Comparison of ENCODE assay signal across 17 cellular contexts in genomic region chr12:106145539-106146447, GRCh38. TPM values are rescaled to one million over a fixed set of nuclear protein-coding genes. Genes with fewer than 3 reads are reported as not detected.
DNase-seq lines count a peak whose midpoint lies in the region; ATAC-seq, FAIRE-seq and TF ChIP-seq lines count a peak whose summit lies in the region.
"Had no signal": no experiment of that assay in that cellular context is flagged by ENCODE, and none has a peak within 500 bp of the region (broad histone marks: within the 10 kb centered on the region; RNA-seq: fewer than 3 reads in every experiment).

No MANE protein-coding gene starts in this region.

- H4K12ac ChIP-seq in trophoblast cell (ENCODE audit: low read depth, low read length), result no peak overlapping the region

- H3K4me2 ChIP-seq in astrocyte (ENCODE audit: low read length) (peak overlapping the region; percentile 0), trophoblast cell (ENCODE audit: low read length) (no peak overlapping the region)

- H3K36me3 ChIP-seq in astrocyte (ENCODE audit: insufficient read depth, low read length) (no peaks in the 10 kb centered on the region), gastrocnemius medialis (no peaks in the 10 kb centered on the region), trophoblast cell (ENCODE audit: control insufficient read depth in 1 of 2, insufficient read depth in 2 of 2, low read length in 2 of 2) (no peaks in the 10 kb centered on the region)
- H3K36me3 ChIP-seq: esophagus muscularis mucosa had no signal

- H2BK120ac ChIP-seq in trophoblast cell (ENCODE audit: insufficient read depth, low read length, poor library complexity), result no peak overlapping the region

- in situ Hi-C loops in gastrocnemius medialis (cut with MboI; ENCODE audit: low sequenced_read_pairs in 4 of 4), result loop anchor here in 3 of 4 donors (25.0 kb wide), 2 partner anchors 333 to 733 kb away; no protein-coding TSS in a partner anchor

- peak; percentile 84 to 93 for TF ChIP-seq POLR2A in gastrocnemius medialis (IDR thresholded peaks at IDR 0.05)

- no peak overlapping the region for H3K4ac ChIP-seq in trophoblast cell (ENCODE audit: low read depth, low read length)

- H4K91ac ChIP-seq in trophoblast cell (ENCODE audit: low read depth, low read length), result no peak overlapping the region

- no peaks in the 10 kb centered on the region for H3K27me3 ChIP-seq in astrocyte (ENCODE audit: insufficient read depth, low read length)
- no peaks in the 10 kb centered on the region for H3K27me3 ChIP-seq in gastrocnemius medialis
- H3K27me3 ChIP-seq in trophoblast cell (ENCODE audit: insufficient read depth, low read length), result no peaks in the 10 kb centered on the region
- H3K27me3 ChIP-seq: esophagus muscularis mucosa had no signal

- peaks cover 2% of the 10 kb centered on the region for H3K79me1 ChIP-seq in trophoblast cell (ENCODE audit: low read length)

- no peak for FAIRE-seq in astrocyte (lab: Jason Lieb, UNC)

- H4K20me1 ChIP-seq in astrocyte (ENCODE audit: insufficient read depth, low read length), result peaks cover 4% of the 10 kb centered on the region

- H3K4me3 ChIP-seq in astrocyte (ENCODE audit: insufficient read depth, low read depth, low read length), result no peak overlapping the region
- no peak overlapping the region for H3K4me3 ChIP-seq in gastrocnemius medialis
- H3K4me3 ChIP-seq in trophoblast cell (ENCODE audit: low read depth, low read length), result no peak overlapping the region
- H3K4me3 ChIP-seq: esophagus muscularis mucosa had no signal

- no peak for TF ChIP-seq CTCF in HFFc6 (IDR thresholded peaks at IDR 0.05)
- TF ChIP-seq CTCF in astrocyte (IDR thresholded peaks at IDR 0.05; ENCODE audit: insufficient read depth, low read depth, low read length), result no peak
- no peak for TF ChIP-seq CTCF in gastrocnemius medialis (IDR thresholded peaks at IDR 0.05 in 4 of 5, conservative IDR thresholded peaks at IDR 0.05 in 1 of 5)
- no peak for TF ChIP-seq CTCF in endothelial cell (IDR thresholded peaks at IDR 0.05; ENCODE audit: unreplicated experiment)

- DNase-seq in HFFc6 (no peak), astrocyte (ENCODE audit: low read depth) (no peak), hippocampal formation (lab: John Stamatoyannopoulos, UW) (peak; percentile 38 to 57), gastrocnemius medialis (peak; percentile 60 to 73), endothelial cell (ENCODE audit: low spot score) (no peak), trophoblast cell (no peak), middle frontal gyrus (ENCODE audit: extremely low spot score, low spot score) (no peak), NCI-H82 (lab: John Stamatoyannopoulos, UW) (no peak)
- DNase-seq: activated CD8-positive, alpha-beta memory T cell treated with anti-CD3 and anti-CD28 coated beads, Interleukin-2, amount 50 U/mL, for 48 hours; CD4-positive, alpha-beta T cell; HCEC 1CT; immature natural killer cell; NCI-H524; SHP77 treated with DMSO at 0.1 percent for 48 hours; stimulated activated naive B cell treated with anti-CD40 and anti-IgM and Interleukin-4, amounts not matched to agents 10 μg/mL and 1 μg/mL and 100 μg/mL, for 72 hours had no signal

- peaks cover 51% of the 10 kb centered on the region for H3K4me1 Mint-ChIP-seq in HFFc6 (ENCODE audit: low read depth)
- H3K4me1 Mint-ChIP-seq in astrocyte (ENCODE audit: low read depth, unreplicated experiment), result peaks cover 39% of the 10 kb centered on the region
- H3K4me1 Mint-ChIP-seq in endothelial cell (ENCODE audit: unreplicated experiment), result peaks cover 17% of the 10 kb centered on the region
- H3K4me1 Mint-ChIP-seq: immature natural killer cell; stimulated activated naive B cell treated with anti-CD40 and anti-IgM and Interleukin-4, amounts not matched to agents 10 μg/mL and 1 μg/mL and 100 μg/mL, for 72 hours had no signal

- H2AFZ ChIP-seq in astrocyte (ENCODE audit: low read depth, low read length) (no peak overlapping the region), trophoblast cell (ENCODE audit: insufficient read depth, low read length, poor library complexity) (no peak overlapping the region)

- H4K8ac ChIP-seq in trophoblast cell (ENCODE audit: low read depth, low read length), result no peak overlapping the region

- H3K27ac Mint-ChIP-seq in HFFc6 (no peak overlapping the region), astrocyte (ENCODE audit: unreplicated experiment) (peak overlapping the region; percentile 2), endothelial cell (ENCODE audit: unreplicated experiment) (no peak overlapping the region)
- H3K27ac Mint-ChIP-seq: CD4-positive, alpha-beta T cell; immature natural killer cell; stimulated activated naive B cell treated with anti-CD40 and anti-IgM and Interleukin-4, amounts not matched to agents 10 μg/mL and 1 μg/mL and 100 μg/mL, for 72 hours had no signal

- no peak overlapping the region for H2BK12ac ChIP-seq in trophoblast cell (ENCODE audit: low read length)

- H3K9ac ChIP-seq in astrocyte (ENCODE audit: low read length), result no peak overlapping the region
- no peak overlapping the region for H3K9ac ChIP-seq in trophoblast cell (ENCODE audit: low read length)

- H2AK5ac ChIP-seq in trophoblast cell (ENCODE audit: low read length), result no peak overlapping the region

- peak; percentile 86 to 89 for ATAC-seq in gastrocnemius medialis
- ATAC-seq: stimulated activated naive B cell treated with anti-CD40 and anti-IgM and Interleukin-4, amounts not matched to agents 10 μg/mL and 1 μg/mL and 100 μg/mL, for 72 hours had no signal

- H3K14ac ChIP-seq in trophoblast cell (ENCODE audit: low read length), result no peak overlapping the region

- WGBS in trophoblast cell (ENCODE audit: extremely low coverage, insufficient coverage, insufficient read length), result no CpG with 5 or more reads among the region's 14 CpGs

- H3K27ac ChIP-seq in astrocyte (ENCODE audit: low read depth, low read length) (no peak overlapping the region), gastrocnemius medialis (peak overlapping the region; percentile 80 to 86 (median 82)), trophoblast cell (ENCODE audit: low read depth, low read length) (no peak overlapping the region)
- H3K27ac ChIP-seq: esophagus muscularis mucosa, VCaP had no signal

- no peak overlapping the region for H2BK5ac ChIP-seq in trophoblast cell (ENCODE audit: low read depth, low read length, poor library complexity)

- H3K36me3 Mint-ChIP-seq in HFFc6 (ENCODE audit: low read depth) (peaks cover 12% of the 10 kb centered on the region), astrocyte (ENCODE audit: low read depth, unreplicated experiment) (no peaks in the 10 kb centered on the region), endothelial cell (ENCODE audit: low read depth, unreplicated experiment) (no peaks in the 10 kb centered on the region)
- H3K36me3 Mint-ChIP-seq: immature natural killer cell; stimulated activated naive B cell treated with anti-CD40 and anti-IgM and Interleukin-4, amounts not matched to agents 10 μg/mL and 1 μg/mL and 100 μg/mL, for 72 hours had no signal

- peaks cover 16% of the 10 kb centered on the region for H3K4me1 ChIP-seq in astrocyte (ENCODE audit: insufficient read depth, low read length)
- peaks cover 68 to 74% of the 10 kb centered on the region in 2 donors for H3K4me1 ChIP-seq in gastrocnemius medialis
- peaks cover 2 to 13% of the 10 kb centered on the region in 2 experiments for H3K4me1 ChIP-seq in trophoblast cell (ENCODE audit: control insufficient read depth in 1 of 2, insufficient read depth in 2 of 2, low read length in 2 of 2)

- intact Hi-C loops in gastrocnemius medialis (cut with DNase I; ENCODE audit: low total_unique reads), result loop anchor here (5.0 kb wide), 2 partner anchors 52 to 212 kb away; partner anchors contain the start of gene POLR3B

- H3K23ac ChIP-seq in trophoblast cell (ENCODE audit: low read length), result no peak overlapping the region

- H3K4me3 Mint-ChIP-seq in HFFc6, result peak overlapping the region; percentile 6; the same call in 1 of the 2 replicates
- peak overlapping the region; percentile 17 for H3K4me3 Mint-ChIP-seq in astrocyte (ENCODE audit: unreplicated experiment)
- H3K4me3 Mint-ChIP-seq in endothelial cell (ENCODE audit: unreplicated experiment), result no peak overlapping the region
- H3K4me3 Mint-ChIP-seq: CD4-positive, alpha-beta T cell; immature natural killer cell; stimulated activated naive B cell treated with anti-CD40 and anti-IgM and Interleukin-4, amounts not matched to agents 10 μg/mL and 1 μg/mL and 100 μg/mL, for 72 hours had no signal

- H3K9me3 ChIP-seq in astrocyte (ENCODE audit: insufficient read depth, low read depth, low read length) (no peaks in the 10 kb centered on the region), gastrocnemius medialis (no peaks in the 10 kb centered on the region), trophoblast cell (ENCODE audit: insufficient read depth, low read depth, low read length) (no peaks in the 10 kb centered on the region)
- H3K9me3 ChIP-seq: esophagus muscularis mucosa had no signal

- H3K27me3 Mint-ChIP-seq in HFFc6 (ENCODE audit: insufficient read depth), result no peaks in the 10 kb centered on the region
- no peaks in the 10 kb centered on the region for H3K27me3 Mint-ChIP-seq in astrocyte (ENCODE audit: low read depth, unreplicated experiment)
- H3K27me3 Mint-ChIP-seq in endothelial cell (ENCODE audit: unreplicated experiment), result peaks cover 5% of the 10 kb centered on the region

- peaks cover 25% of the 10 kb centered on the region for H3K79me2 ChIP-seq in astrocyte (ENCODE audit: insufficient read depth, low read length)
- H3K79me2 ChIP-seq in trophoblast cell (ENCODE audit: control insufficient read depth, insufficient read depth, low read length, poor library complexity), result no peaks in the 10 kb centered on the region

- H3K18ac ChIP-seq in trophoblast cell (ENCODE audit: low read length), result no peak overlapping the region

- H3K9me3 Mint-ChIP-seq in HFFc6 (no peaks in the 10 kb centered on the region), astrocyte (ENCODE audit: unreplicated experiment) (no peaks in the 10 kb centered on the region), endothelial cell (ENCODE audit: unreplicated experiment) (no peaks in the 10 kb centered on the region)
- H3K9me3 Mint-ChIP-seq: CD4-positive, alpha-beta T cell; stimulated activated naive B cell treated with anti-CD40 and anti-IgM and Interleukin-4, amounts not matched to agents 10 μg/mL and 1 μg/mL and 100 μg/mL, for 72 hours had no signal

RNA-seq across cellular contexts. Expression of gene NUAK1, which starts 7.0 kb away (rescaled TPM):
- 10 to 100 TPM; 11.0 to 37.3 (median 14.1) TPM for total RNA-seq in HFFc6 (2021; fragmentation: NEBNext Ultra II Directional; extraction: Animal tissue kit (Norgen Biotek cat#: 25700))
- 94.0 and 96.1 TPM in 2 replicates for total RNA-seq in astrocyte
- total RNA-seq in gastrocnemius medialis, result 10 to 100 TPM; 18.9 to 34.5 (median 29.1) TPM
- 16.6 TPM for total RNA-seq in endothelial cell (ENCODE audit: unreplicated experiment)
- 34.0 and 34.8 TPM in 2 replicates for polyA plus RNA-seq in trophoblast cell (2013)

Comparison
In these comparisons a context has a peak if more than half of its experiments do, and no peak if none do; other contexts are left out.
1. DNase-seq: peak in hippocampal formation (2 of 2) and gastrocnemius medialis (2 of 2); none in HFFc6 (single experiment), astrocyte (single experiment), endothelial cell (single experiment), trophoblast cell (0 of 2), middle frontal gyrus (single experiment) and NCI-H82 (single experiment).
2. H3K27ac ChIP-seq: peak in gastrocnemius medialis (4 of 4); none in astrocyte (single experiment) and trophoblast cell (single experiment).